ENCODE assay signal across 25 cellular contexts in genomic region chr12:132108211-132108832, GRCh38. TPM values are rescaled to one million over a fixed set of nuclear protein-coding genes. Genes with fewer than 3 reads are reported as not detected.
DNase-seq lines count a peak whose midpoint lies in the region; ATAC-seq and TF ChIP-seq lines count a peak whose summit lies in the region.
"Had no signal": no experiment of that assay in that cellular context is flagged by ENCODE, and none has a peak within 500 bp of the region (broad histone marks: within the 10 kb centered on the region; RNA-seq: fewer than 3 reads in every experiment).

No MANE protein-coding gene starts in this region.

- no peak overlapping the region for H3K27ac Mint-ChIP-seq in WTC11
- H3K27ac Mint-ChIP-seq: activated CD4-positive, alpha-beta memory T cell treated with anti-CD3 and anti-CD28 coated beads for 36 hours; activated naive CD4-positive, alpha-beta T cell treated with anti-CD3 and anti-CD28 coated beads for 36 hours; nephron had no signal

- no peaks in the 10 kb centered on the region for H3K9me3 Mint-ChIP-seq in WTC11
- H3K9me3 Mint-ChIP-seq: activated CD4-positive, alpha-beta memory T cell treated with anti-CD3 and anti-CD28 coated beads for 36 hours; activated naive CD4-positive, alpha-beta T cell treated with anti-CD3 and anti-CD28 coated beads for 36 hours; CD4-positive, alpha-beta memory T cell; nephron had no signal

- in situ Hi-C loops in G401 (cut with HindIII; ENCODE audit: low sequenced_read_pairs): no loop called here

- POLR2A ChIA-PET in WTC11 (lab: Charles Lee): interaction anchor here (1.0 kb wide), 1 partner anchor 17 kb away, joined by 3 read pairs; no protein-coding TSS in a partner anchor

- CTCF ChIA-PET in WTC11 (lab: Charles Lee): interaction anchor here (0.5 to 1.1 kb wide), 2 partner anchors 102 to 389 kb away, joined by 4 to 5 read pairs; no protein-coding TSS in a partner anchor

- H3K27me3 ChIP-seq in HUES48 (ENCODE audit: control insufficient read depth, insufficient read depth, low read length): no peaks in the 10 kb centered on the region
- H3K27me3 ChIP-seq: esophagus squamous epithelium, upper lobe of left lung had no signal

- no peaks in the 10 kb centered on the region for H3K9me3 ChIP-seq in HUES48 (ENCODE audit: control insufficient read depth, insufficient read depth, low read length)
- H3K9me3 ChIP-seq: esophagus squamous epithelium, left ventricle myocardium inferior, upper lobe of left lung had no signal

- peaks cover 27% of the 10 kb centered on the region for H3K36me3 Mint-ChIP-seq in WTC11

- peaks cover 3% of the 10 kb centered on the region for H3K4me1 Mint-ChIP-seq in WTC11
- H3K4me1 Mint-ChIP-seq: nephron had no signal

- H3K4me1 ChIP-seq in HUES48 (ENCODE audit: control insufficient read depth, insufficient read depth, low read length): peaks cover 6% of the 10 kb centered on the region
- H3K4me1 ChIP-seq: esophagus squamous epithelium, left ventricle myocardium inferior, upper lobe of left lung had no signal

- no peak overlapping the region for H3K9ac ChIP-seq in HUES48 (ENCODE audit: low read depth, low read length)
- H3K9ac ChIP-seq: GM23248 had no signal

- no peak overlapping the region for H3K4me3 Mint-ChIP-seq in WTC11
- H3K4me3 Mint-ChIP-seq: activated CD4-positive, alpha-beta memory T cell treated with anti-CD3 and anti-CD28 coated beads for 36 hours; activated naive CD4-positive, alpha-beta T cell treated with anti-CD3 and anti-CD28 coated beads for 36 hours; CD4-positive, alpha-beta memory T cell; nephron had no signal

- H3K36me3 ChIP-seq in HUES48 (ENCODE audit: control insufficient read depth, insufficient read depth, low read length): peaks cover 32% of the 10 kb centered on the region

- H3K27ac ChIP-seq in HUES48 (ENCODE audit: low read depth, low read length): peak overlapping the region; percentile 54
- H3K27ac ChIP-seq: esophagus squamous epithelium, GM23248, left ventricle myocardium inferior, upper lobe of left lung had no signal

- no peak for TF ChIP-seq CTCF in WTC11 (IDR thresholded peaks at IDR 0.05)

- ATAC-seq in WTC11 (peak; percentile 75), GM18873 (IDR thresholded peaks at IDR 0.05; ENCODE audit: low FRiP score, unreplicated experiment) (no peak), HG02885 (IDR thresholded peaks at IDR 0.05; ENCODE audit: poor library complexity, unreplicated experiment) (no peak)

- DNase-seq in G401 (ENCODE audit: low spot score) (peak; percentile 68), WTC11 (ENCODE audit: low spot score) (peak; percentile 43), left kidney (ENCODE audit: low read depth, low spot score) (peak; percentile 76), HuH-7.5 (ENCODE audit: low spot score) (no peak), OCI-M2 (lab: John Stamatoyannopoulos, UW; ENCODE audit: unreplicated experiment) (no peak)
- DNase-seq: activated CD4-positive, alpha-beta memory T cell treated with anti-CD3 and anti-CD28 coated beads for 36 hours; activated CD4-positive, CD25-positive, alpha-beta regulatory T cell; activated naive CD4-positive, alpha-beta T cell treated with anti-CD3 and anti-CD28 coated beads for 36 hours; activated T-cell treated with anti-CD3 and anti-CD28 coated beads, Interleukin-2, amount 50 U/mL, for 1 hour; anterior cingulate cortex; CD4-positive, alpha-beta memory T cell; effector memory CD4-positive, alpha-beta T cell; esophagus squamous epithelium; GM23248; left ventricle myocardium inferior; NCI-H1092 treated with DMSO at 0.1 percent for 48 hours; NCI-H226; NK-92 treated with Interleukin-12 subunit alpha and Interleukin-12 subunit beta, amount 100 ng/mL, for 24 hours; stimulated activated CD4-positive, alpha-beta T cell treated with anti-CD3 and anti-CD28 coated beads, Interleukin-12 subunit alpha, Interleukin-12 subunit beta, amount 100 ng/mL, for 4 hours; T-helper 9 cell had no signal

- no peak overlapping the region for H3K4me3 ChIP-seq in HUES48 (ENCODE audit: low read depth, low read length)
- H3K4me3 ChIP-seq: esophagus squamous epithelium, GM23248, left ventricle myocardium inferior, upper lobe of left lung had no signal

- no peaks in the 10 kb centered on the region for H3K27me3 Mint-ChIP-seq in WTC11 (ENCODE audit: low read depth)
- H3K27me3 Mint-ChIP-seq: activated CD4-positive, alpha-beta memory T cell treated with anti-CD3 and anti-CD28 coated beads for 36 hours; CD4-positive, alpha-beta memory T cell had no signal

TF ChIP-seq in WTC11, 78 proteins besides CTCF, POLR2A, EP300 and RAD21 (continues in another document):
- TF ChIP-seq ATF1 (CRISPR knock-in tag; IDR thresholded peaks at IDR 0.05) (no peak), GTF2I (CRISPR knock-in tag; conservative IDR thresholded peaks at IDR 0.05) (no peak), HMGXB4 (CRISPR knock-in tag; IDR thresholded peaks at IDR 0.05) (no peak), ZNF281 (CRISPR knock-in tag; IDR thresholded peaks at IDR 0.05) (no peak), PRRX2 (CRISPR knock-in tag; IDR thresholded peaks at IDR 0.05) (no peak)
- TF ChIP-seq, protein P1, sequence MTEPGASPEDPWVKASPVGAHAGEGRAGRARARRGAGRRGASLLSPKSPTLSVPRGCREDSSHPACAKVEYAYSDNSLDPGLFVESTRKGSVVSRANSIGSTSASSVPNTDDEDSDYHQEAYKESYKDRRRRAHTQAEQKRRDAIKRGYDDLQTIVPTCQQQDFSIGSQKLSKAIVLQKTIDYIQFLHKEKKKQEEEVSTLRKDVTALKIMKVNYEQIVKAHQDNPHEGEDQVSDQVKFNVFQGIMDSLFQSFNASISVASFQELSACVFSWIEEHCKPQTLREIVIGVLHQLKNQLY (CRISPR knock-in tag; IDR thresholded peaks at IDR 0.05): no peak
- TF ChIP-seq, protein P2, sequence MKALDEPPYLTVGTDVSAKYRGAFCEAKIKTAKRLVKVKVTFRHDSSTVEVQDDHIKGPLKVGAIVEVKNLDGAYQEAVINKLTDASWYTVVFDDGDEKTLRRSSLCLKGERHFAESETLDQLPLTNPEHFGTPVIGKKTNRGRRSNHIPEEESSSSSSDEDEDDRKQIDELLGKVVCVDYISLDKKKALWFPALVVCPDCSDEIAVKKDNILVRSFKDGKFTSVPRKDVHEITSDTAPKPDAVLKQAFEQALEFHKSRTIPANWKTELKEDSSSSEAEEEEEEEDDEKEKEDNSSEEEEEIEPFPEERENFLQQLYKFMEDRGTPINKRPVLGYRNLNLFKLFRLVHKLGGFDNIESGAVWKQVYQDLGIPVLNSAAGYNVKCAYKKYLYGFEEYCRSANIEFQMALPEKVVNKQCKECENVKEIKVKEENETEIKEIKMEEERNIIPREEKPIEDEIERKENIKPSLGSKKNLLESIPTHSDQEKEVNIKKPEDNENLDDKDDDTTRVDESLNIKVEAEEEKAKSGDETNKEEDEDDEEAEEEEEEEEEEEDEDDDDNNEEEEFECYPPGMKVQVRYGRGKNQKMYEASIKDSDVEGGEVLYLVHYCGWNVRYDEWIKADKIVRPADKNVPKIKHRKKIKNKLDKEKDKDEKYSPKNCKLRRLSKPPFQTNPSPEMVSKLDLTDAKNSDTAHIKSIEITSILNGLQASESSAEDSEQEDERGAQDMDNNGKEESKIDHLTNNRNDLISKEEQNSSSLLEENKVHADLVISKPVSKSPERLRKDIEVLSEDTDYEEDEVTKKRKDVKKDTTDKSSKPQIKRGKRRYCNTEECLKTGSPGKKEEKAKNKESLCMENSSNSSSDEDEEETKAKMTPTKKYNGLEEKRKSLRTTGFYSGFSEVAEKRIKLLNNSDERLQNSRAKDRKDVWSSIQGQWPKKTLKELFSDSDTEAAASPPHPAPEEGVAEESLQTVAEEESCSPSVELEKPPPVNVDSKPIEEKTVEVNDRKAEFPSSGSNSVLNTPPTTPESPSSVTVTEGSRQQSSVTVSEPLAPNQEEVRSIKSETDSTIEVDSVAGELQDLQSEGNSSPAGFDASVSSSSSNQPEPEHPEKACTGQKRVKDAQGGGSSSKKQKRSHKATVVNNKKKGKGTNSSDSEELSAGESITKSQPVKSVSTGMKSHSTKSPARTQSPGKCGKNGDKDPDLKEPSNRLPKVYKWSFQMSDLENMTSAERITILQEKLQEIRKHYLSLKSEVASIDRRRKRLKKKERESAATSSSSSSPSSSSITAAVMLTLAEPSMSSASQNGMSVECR (CRISPR knock-in tag; IDR thresholded peaks at IDR 0.05; ENCODE audit: borderline replicate concordance): no peak

RNA-seq across cellular contexts. Expression of gene DDX51, which starts 35.8 kb away (rescaled TPM):
- total RNA-seq in G401 (2014; rRNA removed; shearing (Covaris generic)): 24.9 and 28.9 TPM in 2 replicates
- 32.7 to 34.2 TPM (median 33.3 TPM) in 3 replicates for total RNA-seq in WTC11 (2021)

RNA-seq across cellular contexts. Expression of gene NOC4L, which starts 35.9 kb away (rescaled TPM):
- 40.0 and 44.1 TPM in 2 replicates for total RNA-seq in G401 (2014; rRNA removed; shearing (Covaris generic))
- total RNA-seq in WTC11 (2021): 38.0 to 41.4 TPM (median 39.6 TPM) in 3 replicates

Comparison
In these comparisons a context has a peak if more than half of its experiments do, and no peak if none do; other contexts are left out.
1. DNase-seq: peak in G401 (single experiment), WTC11 (single experiment) and left kidney (single experiment); none in HuH-7.5 (single experiment) and OCI-M2 (single experiment).